Comparison of ENCODE assay signal across 16 cellular contexts in genomic region chr13:28618595-28618994, GRCh38. TPM values are rescaled to one million over a fixed set of nuclear protein-coding genes. Genes with fewer than 3 reads are reported as not detected.
DNase-seq lines count a peak whose midpoint lies in the region; ATAC-seq and TF ChIP-seq lines count a peak whose summit lies in the region.
"Had no signal": no experiment of that assay in that cellular context is flagged by ENCODE, and none has a peak within 500 bp of the region (broad histone marks: within the 10 kb centered on the region; RNA-seq: fewer than 3 reads in every experiment).

No MANE protein-coding gene starts in this region.

- H3K4me3 Mint-ChIP-seq in CD14-positive monocyte (peak overlapping the region in 1 of 2 donors; percentile 62), neural progenitor cell (no peak overlapping the region), immature natural killer cell (no peak overlapping the region), MCF 10A (ENCODE audit: unreplicated experiment) (no peak overlapping the region)
- no peak overlapping the region for H3K4me3 Mint-ChIP-seq in dendritic cell treated with granulocyte-macrophage colony-stimulating factor and Interleukin-4, amounts not matched to agents 40 ng/mL and 50 ng/mL, for 4 days
- H3K4me3 Mint-ChIP-seq: B cell; CD4-positive, alpha-beta memory T cell had no signal

- intact Hi-C loops in CD14-positive monocyte (cut with micrococcal nuclease), result no loop called here
- intact Hi-C loops in IMR-90 (cut with micrococcal nuclease), result no loop called here
- intact Hi-C loops in dendritic cell treated with granulocyte-macrophage colony-stimulating factor and Interleukin-4, amounts not matched to agents 40 ng/mL and 50 ng/mL, for 4 days (cut with micrococcal nuclease), result no loop called here
- intact Hi-C loops in MCF 10A (cut with micrococcal nuclease), result no loop called here

- ATAC-seq in IMR-90 (ENCODE audit: low read depth), result no peak
- ATAC-seq: HCT116 had no signal

- H3K4me1 Mint-ChIP-seq in CD14-positive monocyte, result peaks cover 56% of the 10 kb centered on the region
- H3K4me1 Mint-ChIP-seq in dendritic cell treated with granulocyte-macrophage colony-stimulating factor and Interleukin-4, amounts not matched to agents 40 ng/mL and 50 ng/mL, for 4 days (ENCODE audit: low read depth), result peaks cover 65% of the 10 kb centered on the region
- peaks cover under 1% of the 10 kb centered on the region for H3K4me1 Mint-ChIP-seq in neural progenitor cell
- H3K4me1 Mint-ChIP-seq in immature natural killer cell, result peaks cover 1 to 2% of the 10 kb centered on the region in 2 donors
- H3K4me1 Mint-ChIP-seq in MCF 10A (ENCODE audit: insufficient read depth, unreplicated experiment), result no peaks in the 10 kb centered on the region

- 0 out of 2 replicates have a peak overlapping the region, but pooled peaks have one; percentile 9 for H2BK120ac ChIP-seq in IMR-90 (ENCODE audit: low read depth, low read length)

- H2AK5ac ChIP-seq in IMR-90 (ENCODE audit: low read depth, low read length), result 0 out of 2 replicates have a peak overlapping the region, but pooled peaks have one; percentile 4

- TF ChIP-seq POLR2A in IMR-90 (IDR thresholded peaks at IDR 0.05; ENCODE audit: low read depth, low read length), result no peak
- no peak for TF ChIP-seq POLR2A in tibial nerve (IDR thresholded peaks at IDR 0.05)

- WGBS in IMR-90 (ENCODE audit: extremely low coverage in 2 of 2, insufficient read length in 1 of 2), 2 experiments, result 88% methylated on average over 7 of the region's 20 CpGs; no CpG with 5 or more reads in 1 of the 2 experiments
- WGBS in tibial nerve, 2 donors, result 74 to 77% methylated on average over 20 of the region's 20 CpGs

- TF ChIP-seq CTCF in CD14-positive monocyte (IDR thresholded peaks at IDR 0.05) (no peak), IMR-90 (conservative IDR thresholded peaks at IDR 0.05; ENCODE audit: low read depth, low read length) (no peak), neural progenitor cell (IDR thresholded peaks at IDR 0.05) (no peak), tibial nerve (IDR thresholded peaks at IDR 0.05) (no peak), MCF 10A (IDR thresholded peaks at IDR 0.05; ENCODE audit: unreplicated experiment) (no peak)

- no peak overlapping the region for H3K56ac ChIP-seq in IMR-90 (ENCODE audit: extremely low read depth, insufficient read depth, low read length)

- BruUV-seq in IMR-90 (replicated peaks; lab: Mats Ljungman, UMichigan), result no TSS peak
- BruUV-seq in MCF 10A (replicated peaks; lab: Mats Ljungman, UMichigan), result no TSS peak

- H4K91ac ChIP-seq in IMR-90 (ENCODE audit: insufficient read depth, low read depth, low read length), result no peak overlapping the region

- CTCF ChIA-PET in IMR-90 (lab: Yijun Ruan, JAX), result no interaction called here
- CTCF ChIA-PET in MCF 10A (lab: Yijun Ruan, JAX), result interaction anchor here (0.7 to 1.7 kb wide), 3 partner anchors 18 to 1285 kb away, joined by 4 to 5 read pairs (median 4); no protein-coding TSS in a partner anchor

- no peak overlapping the region for H3K4me3 ChIP-seq in IMR-90 (ENCODE audit: insufficient read depth, low read depth, low read length)
- H3K4me3 ChIP-seq in neural progenitor cell, result no peak overlapping the region
- H3K4me3 ChIP-seq in tibial nerve, result no peak overlapping the region

- dilution Hi-C loops in IMR-90 (cut with HindIII; ENCODE audit: low sequenced_read_pairs, unreplicated experiment), result no loop called here

- H3K27ac Mint-ChIP-seq in CD14-positive monocyte (peak overlapping the region in 6 of 7 donors; percentile 30 to 90 (median 67)), neural progenitor cell (no peak overlapping the region), immature natural killer cell (no peak overlapping the region), MCF 10A (ENCODE audit: low read depth, unreplicated experiment) (no peak overlapping the region)
- H3K27ac Mint-ChIP-seq in dendritic cell treated with granulocyte-macrophage colony-stimulating factor and Interleukin-4, amounts not matched to agents 40 ng/mL and 50 ng/mL, for 4 days, result peak overlapping the region; percentile 70
- H3K27ac Mint-ChIP-seq: B cell; CD4-positive, alpha-beta memory T cell had no signal

- no peak for TF ChIP-seq RAD21 in IMR-90 (IDR thresholded peaks at IDR 0.05; ENCODE audit: low read length)

- no peaks in the 10 kb centered on the region for H3K79me2 ChIP-seq in neural progenitor cell (ENCODE audit: low read depth)

- no peak overlapping the region for H2AFZ ChIP-seq in IMR-90 (replicated peaks; ENCODE audit: low read length, poor library complexity)
- H2AFZ ChIP-seq in neural progenitor cell (replicated peaks), result peak overlapping the region; percentile 50

- no peak overlapping the region for H2BK20ac ChIP-seq in IMR-90 (ENCODE audit: low read depth, low read length)

- no peak overlapping the region for H4K8ac ChIP-seq in IMR-90 (ENCODE audit: low read depth in 2 of 2, low read length in 2 of 2)

- H3K23ac ChIP-seq in IMR-90 (ENCODE audit: low read depth, low read length), result no peak overlapping the region

- H3K27ac ChIP-seq in IMR-90 (ENCODE audit: insufficient read depth, low read length), result no peak overlapping the region
- no peak overlapping the region for H3K27ac ChIP-seq in neural progenitor cell
- H3K27ac ChIP-seq in tibial nerve, result no peak overlapping the region
- H3K27ac ChIP-seq: HL-60 had no signal

- H3K27me3 Mint-ChIP-seq in CD14-positive monocyte (ENCODE audit: low read depth in 3 of 3) (peaks cover 0 to 2% (median 0%) of the 10 kb centered on the region in 3 donors), neural progenitor cell (ENCODE audit: insufficient read depth, low read depth) (peaks cover 2% of the 10 kb centered on the region), immature natural killer cell (ENCODE audit: low read depth in 3 of 3) (peaks cover 0 to 2% (median 0%) of the 10 kb centered on the region in 3 donors), MCF 10A (ENCODE audit: insufficient read depth, unreplicated experiment) (no peaks in the 10 kb centered on the region)
- H3K27me3 Mint-ChIP-seq in dendritic cell treated with granulocyte-macrophage colony-stimulating factor and Interleukin-4, amounts not matched to agents 40 ng/mL and 50 ng/mL, for 4 days, result no peaks in the 10 kb centered on the region

- H3K79me1 ChIP-seq in IMR-90 (ENCODE audit: low read depth in 1 of 2, low read length in 2 of 2), result no peaks in the 10 kb centered on the region

- H4K20me1 ChIP-seq in IMR-90 (ENCODE audit: insufficient read depth, low read length) (no peaks in the 10 kb centered on the region), neural progenitor cell (ENCODE audit: low read depth) (no peaks in the 10 kb centered on the region)

- H3K9me1 ChIP-seq in IMR-90 (ENCODE audit: insufficient read depth, low read length), result 0 out of 2 replicates have a peak, but pooled peaks cover 4% of the 10 kb centered on the region

- H3K4me2 ChIP-seq in IMR-90 (ENCODE audit: low read depth, low read length) (no peak overlapping the region), neural progenitor cell (no peak overlapping the region)

- H3K9ac ChIP-seq in IMR-90 (ENCODE audit: low read depth, low read length) (no peak overlapping the region), neural progenitor cell (no peak overlapping the region)

- no peaks in the 10 kb centered on the region for H3K9me3 ChIP-seq in IMR-90 (ENCODE audit: control insufficient read depth, insufficient read depth, low read length)
- no peaks in the 10 kb centered on the region for H3K9me3 ChIP-seq in neural progenitor cell (ENCODE audit: low read depth)
- H3K9me3 ChIP-seq in tibial nerve, result no peaks in the 10 kb centered on the region

- in situ Hi-C loops in IMR-90 (cut with MboI; ENCODE audit: low sequenced_read_pairs), result no loop called here

- H3K9me3 Mint-ChIP-seq in CD14-positive monocyte (no peaks in the 10 kb centered on the region), neural progenitor cell (no peaks in the 10 kb centered on the region), immature natural killer cell (peaks cover 0 to 1% (median 0%) of the 10 kb centered on the region in 6 donors), MCF 10A (ENCODE audit: unreplicated experiment) (no peaks in the 10 kb centered on the region)
- no peaks in the 10 kb centered on the region for H3K9me3 Mint-ChIP-seq in dendritic cell treated with granulocyte-macrophage colony-stimulating factor and Interleukin-4, amounts not matched to agents 40 ng/mL and 50 ng/mL, for 4 days
- H3K9me3 Mint-ChIP-seq: CD4-positive, alpha-beta memory T cell had no signal

- H3K27me3 ChIP-seq in IMR-90 (ENCODE audit: control insufficient read depth, insufficient read depth, low read length) (no peaks in the 10 kb centered on the region), neural progenitor cell (no peaks in the 10 kb centered on the region), tibial nerve (no peaks in the 10 kb centered on the region)

- POLR2A ChIA-PET in IMR-90 (lab: Charles Lee; ENCODE audit: unreplicated experiment), result no interaction called here
- POLR2A ChIA-PET in MCF 10A (lab: Yijun Ruan, JAX), result no interaction called here

- H2BK15ac ChIP-seq in IMR-90 (ENCODE audit: low read depth, low read length), result no peak overlapping the region; the same call in 2 of the 3 replicates

- H3K4ac ChIP-seq in IMR-90 (ENCODE audit: low read depth, low read length), result no peak overlapping the region

- H2BK5ac ChIP-seq in IMR-90 (ENCODE audit: low read depth, low read length, poor library complexity, severe bottlenecking), result no peak overlapping the region

- H3K36me3 Mint-ChIP-seq in CD14-positive monocyte (no peaks in the 10 kb centered on the region), neural progenitor cell (no peaks in the 10 kb centered on the region), immature natural killer cell (peaks cover 0 to 4% (median 0%) of the 10 kb centered on the region in 3 donors), MCF 10A (ENCODE audit: insufficient read depth, unreplicated experiment) (no peaks in the 10 kb centered on the region)
- peaks cover 7% of the 10 kb centered on the region for H3K36me3 Mint-ChIP-seq in dendritic cell treated with granulocyte-macrophage colony-stimulating factor and Interleukin-4, amounts not matched to agents 40 ng/mL and 50 ng/mL, for 4 days (ENCODE audit: low read depth)
- H3K36me3 Mint-ChIP-seq: CD4-positive, alpha-beta memory T cell had no signal

- DNase-seq in CD14-positive monocyte (ENCODE audit: low spot score) (no peak), IMR-90 (no peak), neural progenitor cell (ENCODE audit: low spot score) (no peak), SW480 (ENCODE audit: low spot score) (no peak), tibial nerve (ENCODE audit: low spot score in 2 of 2) (no peak), immature natural killer cell (no peak), MCF 10A (ENCODE audit: unreplicated experiment) (no peak)
- DNase-seq: C1 segment of cervical spinal cord; CD4-positive, alpha-beta memory T cell; DMS153; DMS79 treated with DMSO at 0.1 percent for 48 hours; EL had no signal

- H3K14ac ChIP-seq in IMR-90 (replicated peaks; ENCODE audit: low read depth, low read length), result 0 out of 2 replicates have a peak overlapping the region, but pooled peaks have one; percentile 16

- no peaks in the 10 kb centered on the region for H3F3A ChIP-seq in neural progenitor cell (ENCODE audit: low read depth)

- H2AK9ac ChIP-seq in IMR-90 (replicated peaks; ENCODE audit: low read depth, low read length, poor library complexity), result peak overlapping the region; percentile 19

- H4K5ac ChIP-seq in IMR-90 (ENCODE audit: low read depth, low read length), result no peak overlapping the region

- H3K36me3 ChIP-seq in IMR-90 (ENCODE audit: control insufficient read depth, insufficient read depth, low read length) (no peaks in the 10 kb centered on the region), neural progenitor cell (no peaks in the 10 kb centered on the region), tibial nerve (no peaks in the 10 kb centered on the region)

- no peak overlapping the region for H3K18ac ChIP-seq in IMR-90 (ENCODE audit: low read depth, low read length)

- H3K4me1 ChIP-seq in IMR-90 (ENCODE audit: control insufficient read depth, insufficient read depth, low read length) (peaks cover 6% of the 10 kb centered on the region), neural progenitor cell (no peaks in the 10 kb centered on the region), tibial nerve (no peaks in the 10 kb centered on the region)

- TF ChIP-seq EP300 in tibial nerve (IDR thresholded peaks at IDR 0.05), result no peak

RNA-seq across cellular contexts. Expression of gene POMP, which starts 40.3 kb away (rescaled TPM):
- polyA plus RNA-seq in CD14-positive monocyte (100 to 1,000 TPM; 145 to 153 TPM), IMR-90 (2012; rRNA removed) (54.0 and 68.4 TPM in 2 replicates), immature natural killer cell (100 to 1,000 TPM; 136 to 152 (median 138) TPM)
- total RNA-seq in IMR-90 (2012; rRNA removed) (60.2 and 117 TPM in 2 replicates), neural progenitor cell (ENCODE audit: low replicate concordance) (66.6 and 98.9 TPM in 2 replicates), tibial nerve (10 to 100 TPM; 37.5 to 60.3 (median 52.0) TPM), MCF 10A (2022) (103 and 136 TPM in 2 replicates)
- 8.4 and 14.3 TPM in 2 replicates for polyA plus RNA-seq in IMR-90 (2012; cell fraction: cytosol; rRNA removed)
- polyA plus RNA-seq in IMR-90 (2012; cell fraction: nucleus; rRNA removed; ENCODE audit: low replicate concordance), result 1.6 and 18.6 TPM in 2 replicates

Comparison
In these comparisons a context has a peak if more than half of its experiments do, and no peak if none do; other contexts are left out.
1. H3K27ac Mint-ChIP-seq: peak in CD14-positive monocyte (6 of 7) and dendritic cell treated with granulocyte-macrophage colony-stimulating factor and Interleukin-4, amounts not matched to agents 40 ng/mL and 50 ng/mL, for 4 days (single experiment); none in neural progenitor cell (single experiment), immature natural killer cell (0 of 6) and MCF 10A (single experiment).